In the genomic region with DNA sequence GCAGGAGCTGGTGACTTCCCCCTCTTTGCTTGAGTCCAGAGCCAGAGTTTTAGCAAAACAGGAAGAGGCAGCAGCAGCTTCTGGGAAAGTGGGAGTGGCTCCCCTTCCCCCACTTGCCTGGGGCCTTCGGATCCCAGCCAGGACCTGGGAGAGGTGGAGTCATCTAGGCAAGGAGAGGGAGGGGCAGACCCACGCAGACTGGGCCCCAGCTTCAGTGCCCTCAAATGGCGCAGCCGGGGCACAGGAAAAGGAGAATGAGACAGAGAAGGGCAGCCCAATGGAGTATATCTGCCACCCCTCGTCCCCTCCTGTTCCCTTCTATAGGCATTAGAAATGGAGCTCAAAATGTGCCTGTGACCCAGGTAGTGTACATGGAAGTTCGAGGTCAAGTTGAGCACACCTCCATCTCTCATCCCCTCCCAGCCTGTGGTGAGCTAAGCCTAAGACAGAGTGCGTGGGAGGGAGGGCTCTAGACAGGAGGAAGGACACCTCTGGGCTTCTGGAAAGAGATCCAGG, we compare ENCODE assay signal across 8 cellular contexts. TPM values are rescaled to one million over a fixed set of nuclear protein-coding genes. Genes with fewer than 3 reads are reported as not detected.
DNase-seq lines count a peak whose midpoint lies in the region; ATAC-seq and TF ChIP-seq lines count a peak whose summit lies in the region.

No MANE protein-coding gene starts in this region.

- no peaks in the 10 kb centered on the region for H3K27me3 Mint-ChIP-seq in activated naive CD8-positive, alpha-beta T cell treated with anti-CD3 and anti-CD28 coated beads, Interleukin-2, amount 10 ng/mL, durations not matched to agents 7 days and 5 days
- H3K27me3 Mint-ChIP-seq in endothelial cell (ENCODE audit: unreplicated experiment), result peaks cover 9% of the 10 kb centered on the region

- H3K27ac Mint-ChIP-seq in activated naive CD8-positive, alpha-beta T cell treated with anti-CD3 and anti-CD28 coated beads, Interleukin-2, amount 10 ng/mL, durations not matched to agents 7 days and 5 days, result peak overlapping the region; percentile 82
- no peak overlapping the region for H3K27ac Mint-ChIP-seq in endothelial cell (ENCODE audit: unreplicated experiment)

- H3K9me3 Mint-ChIP-seq in activated naive CD8-positive, alpha-beta T cell treated with anti-CD3 and anti-CD28 coated beads, Interleukin-2, amount 10 ng/mL, durations not matched to agents 7 days and 5 days, result no peaks in the 10 kb centered on the region
- H3K9me3 Mint-ChIP-seq in endothelial cell (ENCODE audit: unreplicated experiment), result no peaks in the 10 kb centered on the region

- POLR2A ChIA-PET in activated naive CD8-positive, alpha-beta T cell treated with anti-CD3 and anti-CD28 coated beads, Interleukin-2, amount 10 ng/mL, durations not matched to agents 7 days and 5 days (lab: Charles Lee), result interaction anchor here (10.3 to 13.5 kb wide), 2 partner anchors 9 to 23 kb away, joined by 298 to 465 read pairs; partner anchors contain the start of gene HDAC7

- peak overlapping the region; percentile 18 to 49 for H3K4me3 ChIP-seq in stomach smooth muscle (ENCODE audit: low read length in 2 of 2)

- DNase-seq in activated effector memory CD4-positive, alpha-beta T cell treated with anti-CD3 and anti-CD28 coated beads, Interleukin-2, amount 50 U/mL, for 16 hours, result peak; percentile 60
- DNase-seq in activated effector memory CD4-positive, alpha-beta T cell treated with Interleukin-2 at 50 U/mL for 16 hours, result no peak
- no peak for DNase-seq in activated naive CD8-positive, alpha-beta T cell treated with anti-CD3 and anti-CD28 coated beads, Interleukin-2, amount 10 ng/mL, durations not matched to agents 7 days and 5 days
- DNase-seq in iPS-NIHi11 (ENCODE audit: low spot score) (peak; percentile 82), endothelial cell (ENCODE audit: low spot score) (no peak), globus pallidus (ENCODE audit: low spot score) (no peak)

- TF ChIP-seq CTCF in endothelial cell (IDR thresholded peaks at IDR 0.05; ENCODE audit: unreplicated experiment), result no peak

- H3K4me1 Mint-ChIP-seq in activated naive CD8-positive, alpha-beta T cell treated with anti-CD3 and anti-CD28 coated beads, Interleukin-2, amount 10 ng/mL, durations not matched to agents 7 days and 5 days, result peaks cover 72% of the 10 kb centered on the region
- H3K4me1 Mint-ChIP-seq in endothelial cell (ENCODE audit: unreplicated experiment), result peaks cover 51% of the 10 kb centered on the region

- H3K27ac ChIP-seq in stomach smooth muscle (ENCODE audit: low read length), result peak overlapping the region; percentile 82

- no peak for ATAC-seq in activated naive CD8-positive, alpha-beta T cell treated with anti-CD3 and anti-CD28 coated beads, Interleukin-2, amount 10 ng/mL, durations not matched to agents 7 days and 5 days (ENCODE audit: low read depth)
- no peak for ATAC-seq in GM19467 (IDR thresholded peaks at IDR 0.05; ENCODE audit: unreplicated experiment)

- H3K36me3 ChIP-seq in stomach smooth muscle (ENCODE audit: control insufficient read depth in 2 of 2, insufficient read depth in 2 of 2, low read length in 2 of 2), result no peaks in the 10 kb centered on the region

- no peaks in the 10 kb centered on the region for H3K27me3 ChIP-seq in stomach smooth muscle (ENCODE audit: control insufficient read depth in 1 of 2, insufficient read depth in 2 of 2, low read length in 2 of 2)

- H3K9me3 ChIP-seq in stomach smooth muscle (ENCODE audit: control insufficient read depth in 2 of 2, low read length in 2 of 2), result no peaks in the 10 kb centered on the region

- H3K4me1 ChIP-seq in stomach smooth muscle (ENCODE audit: control insufficient read depth, insufficient read depth, low read length), result peaks cover 46% of the 10 kb centered on the region

- H3K4me3 Mint-ChIP-seq in activated naive CD8-positive, alpha-beta T cell treated with anti-CD3 and anti-CD28 coated beads, Interleukin-2, amount 10 ng/mL, durations not matched to agents 7 days and 5 days, result peak overlapping the region; percentile 23
- H3K4me3 Mint-ChIP-seq in endothelial cell (ENCODE audit: unreplicated experiment), result no peak overlapping the region

- peaks cover 6% of the 10 kb centered on the region for H3K36me3 Mint-ChIP-seq in activated naive CD8-positive, alpha-beta T cell treated with anti-CD3 and anti-CD28 coated beads, Interleukin-2, amount 10 ng/mL, durations not matched to agents 7 days and 5 days
- no peaks in the 10 kb centered on the region for H3K36me3 Mint-ChIP-seq in endothelial cell (ENCODE audit: low read depth, unreplicated experiment)

- H3K9ac ChIP-seq in stomach smooth muscle (ENCODE audit: low read length in 2 of 2), result peak overlapping the region; percentile 13 to 60

RNA-seq across cellular contexts. Expression of gene HDAC7, which starts 9.3 kb away (rescaled TPM):
- 100 to 1,000 TPM; 200 to 215 TPM for total RNA-seq in activated naive CD8-positive, alpha-beta T cell treated with anti-CD3 and anti-CD28 coated beads, Interleukin-2, amount 10 ng/mL, durations not matched to agents 7 days and 5 days
- 387 TPM for total RNA-seq in endothelial cell (ENCODE audit: unreplicated experiment)

RNA-seq across cellular contexts. Expression of gene SLC48A1, which starts 56.0 kb away (rescaled TPM):
- 10 to 100 TPM; 13.4 to 13.9 TPM for total RNA-seq in activated naive CD8-positive, alpha-beta T cell treated with anti-CD3 and anti-CD28 coated beads, Interleukin-2, amount 10 ng/mL, durations not matched to agents 7 days and 5 days
- total RNA-seq in endothelial cell (ENCODE audit: unreplicated experiment), result 65.5 TPM

Comparison
In these comparisons a context has a peak if more than half of its experiments do, and no peak if none do; other contexts are left out.
1. DNase-seq: peak in activated effector memory CD4-positive, alpha-beta T cell treated with anti-CD3 and anti-CD28 coated beads, Interleukin-2, amount 50 U/mL, for 16 hours (single experiment) and iPS-NIHi11 (single experiment); none in activated effector memory CD4-positive, alpha-beta T cell treated with Interleukin-2 at 50 U/mL for 16 hours (single experiment), activated naive CD8-positive, alpha-beta T cell treated with anti-CD3 and anti-CD28 coated beads, Interleukin-2, amount 10 ng/mL, durations not matched to agents 7 days and 5 days (single experiment), endothelial cell (single experiment) and globus pallidus (single experiment).